In the genomic region with DNA sequence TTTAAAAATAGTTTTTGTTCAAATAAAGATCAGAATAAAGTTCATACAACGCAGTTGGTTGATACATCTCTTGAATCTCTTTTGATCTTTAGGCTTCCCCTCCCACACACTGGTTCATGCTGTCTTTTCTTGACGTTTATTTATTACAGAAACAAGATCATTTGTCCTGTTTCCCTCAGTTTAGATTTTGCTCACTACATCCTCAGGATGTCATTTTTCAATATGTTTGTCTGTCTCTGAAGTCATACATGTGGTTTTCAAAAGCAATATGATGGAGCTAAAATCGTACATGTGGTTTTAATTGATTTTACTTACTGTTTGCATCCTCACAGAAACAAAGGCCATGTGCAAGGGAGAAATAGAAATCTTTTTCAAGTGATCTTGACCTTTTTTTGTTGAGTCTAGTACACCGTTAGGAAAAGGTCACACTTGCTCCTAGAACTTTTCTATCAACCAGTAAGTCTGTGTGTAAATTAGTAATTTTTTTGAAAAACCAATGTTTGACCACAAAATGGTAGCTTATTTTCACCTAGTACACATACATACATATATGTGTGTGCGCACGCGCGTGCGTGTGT, we compare ENCODE assay signal across 28 cellular contexts.
A peak's percentile ranks its signal among the peaks of the same experiment; 100 is the strongest.
DNase-seq lines count a peak whose midpoint lies in the region; ATAC-seq, FAIRE-seq and TF ChIP-seq lines count a peak whose summit lies in the region.
"Had no signal": no experiment of that assay in that cellular context is flagged by ENCODE, and none has a peak within 500 bp of the region (broad histone marks: within the 10 kb centered on the region; RNA-seq: fewer than 3 reads in every experiment).

No MANE protein-coding gene starts in this region.

- no peaks in the 10 kb centered on the region for H3K9me3 ChIP-seq in uterus
- H3K9me3 ChIP-seq: upper lobe of left lung had no signal

- no peaks in the 10 kb centered on the region for H3K4me1 ChIP-seq in uterus
- H3K4me1 ChIP-seq: BLaER1, upper lobe of left lung had no signal

- H3K4me3 Mint-ChIP-seq in activated T-cell treated with anti-CD3 and anti-CD28 coated beads, Interleukin-2, amount 50 U/mL, for 24 hours: no peak overlapping the region
- H3K4me3 Mint-ChIP-seq in activated CD8-positive, alpha-beta T cell treated with anti-CD3 and anti-CD28 coated beads, Interleukin-2, amount 10 ng/mL, durations not matched to agents 7 days and 5 days: no peak overlapping the region
- H3K4me3 Mint-ChIP-seq in nephron progenitor cell: no peak overlapping the region
- H3K4me3 Mint-ChIP-seq: central memory CD8-positive, alpha-beta T cell; immature natural killer cell; naive B cell; WTC11 had no signal

- no peaks in the 10 kb centered on the region for H3K27me3 ChIP-seq in uterus
- H3K27me3 ChIP-seq: BLaER1, dorsolateral prefrontal cortex, hepatocyte, upper lobe of left lung had no signal

- H3K36me3 Mint-ChIP-seq in activated T-cell treated with anti-CD3 and anti-CD28 coated beads, Interleukin-2, amount 50 U/mL, for 24 hours (ENCODE audit: low read depth): peaks cover 74% of the 10 kb centered on the region
- peaks cover 52% of the 10 kb centered on the region for H3K36me3 Mint-ChIP-seq in activated CD8-positive, alpha-beta T cell treated with anti-CD3 and anti-CD28 coated beads, Interleukin-2, amount 10 ng/mL, durations not matched to agents 7 days and 5 days (ENCODE audit: low read depth)
- peaks cover 63% of the 10 kb centered on the region for H3K36me3 Mint-ChIP-seq in nephron progenitor cell (ENCODE audit: low read depth)

- ATAC-seq in activated CD8-positive, alpha-beta T cell treated with anti-CD3 and anti-CD28 coated beads, Interleukin-2, amount 10 ng/mL, durations not matched to agents 7 days and 5 days: no peak
- ATAC-seq in HG02623 (IDR thresholded peaks at IDR 0.05; ENCODE audit: unreplicated experiment) (no peak), GM18519 (IDR thresholded peaks at IDR 0.05; ENCODE audit: low FRiP score, unreplicated experiment) (no peak)
- ATAC-seq: left lobe of liver, sciatic nerve, WTC11 had no signal

- no peaks in the 10 kb centered on the region for H3K36me3 ChIP-seq in uterus

- no peak overlapping the region for H3K4me3 ChIP-seq in uterus
- H3K4me3 ChIP-seq: BLaER1, dorsolateral prefrontal cortex, GM23248, hepatocyte, upper lobe of left lung had no signal

- POLR2A ChIA-PET in activated CD8-positive, alpha-beta T cell treated with anti-CD3 and anti-CD28 coated beads, Interleukin-2, amount 10 ng/mL, durations not matched to agents 7 days and 5 days (lab: Charles Lee): interaction anchor here (0.5 to 1.3 kb wide), 4 partner anchors 35 to 144 kb away, joined by 3 to 4 read pairs (median 4); a partner anchor contains a TSS

- peak overlapping the region; percentile 74 for H3K27ac Mint-ChIP-seq in activated T-cell treated with anti-CD3 and anti-CD28 coated beads, Interleukin-2, amount 50 U/mL, for 24 hours
- peak overlapping the region; percentile 60 for H3K27ac Mint-ChIP-seq in activated CD8-positive, alpha-beta T cell treated with anti-CD3 and anti-CD28 coated beads, Interleukin-2, amount 10 ng/mL, durations not matched to agents 7 days and 5 days
- peak overlapping the region; percentile 7 for H3K27ac Mint-ChIP-seq in nephron progenitor cell
- H3K27ac Mint-ChIP-seq: naive B cell, WTC11 had no signal

- no peak for TF ChIP-seq POLR2A in H54 (IDR thresholded peaks at IDR 0.05; ENCODE audit: low read depth, low read length)
- TF ChIP-seq POLR2A in uterus (IDR thresholded peaks at IDR 0.05): no peak

- no peak for DNase-seq in activated T-cell treated with anti-CD3 and anti-CD28 coated beads, Interleukin-2, amount 50 U/mL, for 24 hours
- DNase-seq in activated T-cell treated with anti-CD3 and anti-CD28 coated beads, Interleukin-2, amount 50 U/mL, for 48 hours: no peak
- DNase-seq in H54 (ENCODE audit: insufficient read length, low spot score) (no peak), nephron progenitor cell (no peak), uterus (no peak)
- no peak for DNase-seq in activated CD8-positive, alpha-beta T cell treated with anti-CD3 and anti-CD28 coated beads, Interleukin-2, amount 10 ng/mL, durations not matched to agents 7 days and 5 days
- DNase-seq: activated gamma-delta T cell treated with Interleukin-2 at 50 U/mL for 16 hours; dorsolateral prefrontal cortex; EL; GM23248; immature natural killer cell; mesendoderm; naive B cell; NCI-H1092; NCI-H1930; NCI-H446; NK-92 treated with Interleukin-12 subunit alpha and Interleukin-12 subunit beta, amount 100 ng/mL, for 24 hours; T-helper 9 cell; upper lobe of left lung had no signal

- intact Hi-C loops in uterus (cut with DNase I; ENCODE audit: low total_unique reads): no loop called here

- no peaks in the 10 kb centered on the region for H3K9me3 Mint-ChIP-seq in activated T-cell treated with anti-CD3 and anti-CD28 coated beads, Interleukin-2, amount 50 U/mL, for 24 hours
- H3K9me3 Mint-ChIP-seq in activated CD8-positive, alpha-beta T cell treated with anti-CD3 and anti-CD28 coated beads, Interleukin-2, amount 10 ng/mL, durations not matched to agents 7 days and 5 days (ENCODE audit: insufficient read depth): no peaks in the 10 kb centered on the region
- H3K9me3 Mint-ChIP-seq in nephron progenitor cell: no peaks in the 10 kb centered on the region
- H3K9me3 Mint-ChIP-seq: central memory CD8-positive, alpha-beta T cell; immature natural killer cell; naive B cell; WTC11 had no signal

- CTCF ChIA-PET in activated CD8-positive, alpha-beta T cell treated with anti-CD3 and anti-CD28 coated beads, Interleukin-2, amount 10 ng/mL, durations not matched to agents 7 days and 5 days (lab: Charles Lee): interaction anchor here (0.8 to 1.2 kb wide), 2 partner anchors 16 to 275 kb away, joined by 3 read pairs; no protein-coding TSS in a partner anchor

- no peak overlapping the region for H3K27ac ChIP-seq in uterus
- H3K27ac ChIP-seq: BLaER1, GM23248, hepatocyte, upper lobe of left lung had no signal

- no peak for TF ChIP-seq CTCF in nephron progenitor cell (IDR thresholded peaks at IDR 0.05)
- no peak for TF ChIP-seq CTCF in uterus (IDR thresholded peaks at IDR 0.05)

- peak; percentile 75 for FAIRE-seq in H54 (lab: Jason Lieb, UNC)
- FAIRE-seq: astrocyte had no signal

- H3K27me3 Mint-ChIP-seq in activated T-cell treated with anti-CD3 and anti-CD28 coated beads, Interleukin-2, amount 50 U/mL, for 24 hours: no peaks in the 10 kb centered on the region
- H3K27me3 Mint-ChIP-seq in activated CD8-positive, alpha-beta T cell treated with anti-CD3 and anti-CD28 coated beads, Interleukin-2, amount 10 ng/mL, durations not matched to agents 7 days and 5 days (ENCODE audit: low read depth): no peaks in the 10 kb centered on the region
- H3K27me3 Mint-ChIP-seq in nephron progenitor cell (ENCODE audit: low read depth, poor library complexity): no peaks in the 10 kb centered on the region
- H3K27me3 Mint-ChIP-seq: central memory CD8-positive, alpha-beta T cell; naive B cell had no signal

- H3K4me1 Mint-ChIP-seq in activated T-cell treated with anti-CD3 and anti-CD28 coated beads, Interleukin-2, amount 50 U/mL, for 24 hours (ENCODE audit: low read depth): peaks cover 18% of the 10 kb centered on the region
- H3K4me1 Mint-ChIP-seq in activated CD8-positive, alpha-beta T cell treated with anti-CD3 and anti-CD28 coated beads, Interleukin-2, amount 10 ng/mL, durations not matched to agents 7 days and 5 days (ENCODE audit: low read depth): peaks cover 14% of the 10 kb centered on the region
- H3K4me1 Mint-ChIP-seq in nephron progenitor cell: no peaks in the 10 kb centered on the region
- H3K4me1 Mint-ChIP-seq: central memory CD8-positive, alpha-beta T cell had no signal

Comparison
In these comparisons a context has a peak if more than half of its experiments do, and no peak if none do; other contexts are left out.
1. H3K27ac Mint-ChIP-seq: peak in every context shown above with its lines; median percentile 74 in activated T-cell treated with anti-CD3 and anti-CD28 coated beads, Interleukin-2, amount 50 U/mL, for 24 hours; 60 in activated CD8-positive, alpha-beta T cell treated with anti-CD3 and anti-CD28 coated beads, Interleukin-2, amount 10 ng/mL, durations not matched to agents 7 days and 5 days; 7 in nephron progenitor cell.